In the genomic region with DNA sequence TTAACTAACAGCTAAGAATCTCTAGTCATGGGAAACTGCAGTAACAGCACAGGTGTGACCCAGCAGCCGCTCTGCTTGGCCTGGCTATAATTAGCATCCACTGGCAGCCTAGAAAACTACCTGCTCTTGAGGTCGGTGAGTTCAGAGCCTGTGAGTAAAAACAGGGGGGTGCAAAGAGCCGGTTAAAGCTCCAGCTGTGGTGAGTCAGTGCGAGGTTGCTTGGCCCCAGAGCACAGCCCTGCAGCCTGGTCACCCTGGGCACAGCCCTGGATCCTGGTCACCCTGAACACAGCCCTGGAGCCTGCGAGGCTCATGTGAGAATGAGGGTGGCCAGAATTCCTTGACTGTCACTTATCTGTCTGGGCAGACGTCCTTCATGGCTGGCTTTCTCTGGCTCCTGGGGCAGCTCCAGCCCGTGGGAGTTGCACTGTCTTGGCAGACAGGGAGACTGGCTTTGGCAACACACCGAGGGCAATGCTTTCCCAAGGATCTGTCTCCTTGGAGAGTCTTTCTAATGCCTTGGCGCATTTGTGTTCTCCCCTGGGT, we compare ENCODE assay signal across 12 cellular contexts.
DNase-seq lines count a peak whose midpoint lies in the region; ATAC-seq, FAIRE-seq and TF ChIP-seq lines count a peak whose summit lies in the region.
"Had no signal": no experiment of that assay in that cellular context is flagged by ENCODE, and none has a peak within 500 bp of the region (broad histone marks: within the 10 kb centered on the region; RNA-seq: fewer than 3 reads in every experiment).

No MANE protein-coding gene starts in this region.

- H3K4me1 ChIP-seq in sigmoid colon, result no peaks in the 10 kb centered on the region

- no peak for TF ChIP-seq EP300 in sigmoid colon (IDR thresholded peaks at IDR 0.05)

- H3K27me3 ChIP-seq in bronchial epithelial cell (ENCODE audit: control insufficient read depth, insufficient read depth, low read length), result no peaks in the 10 kb centered on the region
- peaks cover 0 to 4% (median 0%) of the 10 kb centered on the region in 3 donors for H3K27me3 ChIP-seq in sigmoid colon

- no peak overlapping the region for H3K4me3 ChIP-seq in bronchial epithelial cell (ENCODE audit: low read depth, low read length)
- H3K4me3 ChIP-seq in sigmoid colon, result no peak overlapping the region
- H3K4me3 ChIP-seq: PC-9 had no signal

- H3K36me3 Mint-ChIP-seq in stimulated activated memory B cell treated with anti-CD40 and anti-IgM and Interleukin-4, amounts not matched to agents 10 μg/mL and 1 μg/mL and 100 μg/mL, for 72 hours, result no peaks in the 10 kb centered on the region
- H3K36me3 Mint-ChIP-seq: activated naive CD4-positive, alpha-beta T cell treated with anti-CD3 and anti-CD28 coated beads, Interleukin-2, amount 10 ng/mL, durations not matched to agents 7 days and 5 days had no signal

- no peak overlapping the region for H3K27ac Mint-ChIP-seq in stimulated activated memory B cell treated with anti-CD40 and anti-IgM and Interleukin-4, amounts not matched to agents 10 μg/mL and 1 μg/mL and 100 μg/mL, for 72 hours
- H3K27ac Mint-ChIP-seq: activated CD8-positive, alpha-beta T cell treated with anti-CD3 and anti-CD28 coated beads, Interleukin-2, amount 10 ng/mL, durations not matched to agents 7 days and 5 days; activated naive CD4-positive, alpha-beta T cell treated with anti-CD3 and anti-CD28 coated beads, Interleukin-2, amount 10 ng/mL, durations not matched to agents 7 days and 5 days had no signal

- TF ChIP-seq POLR2A in sigmoid colon (IDR thresholded peaks at IDR 0.05), result no peak

- H3K9me3 Mint-ChIP-seq in stimulated activated memory B cell treated with anti-CD40 and anti-IgM and Interleukin-4, amounts not matched to agents 10 μg/mL and 1 μg/mL and 100 μg/mL, for 72 hours, result no peaks in the 10 kb centered on the region
- H3K9me3 Mint-ChIP-seq: activated naive CD4-positive, alpha-beta T cell treated with anti-CD3 and anti-CD28 coated beads, Interleukin-2, amount 10 ng/mL, durations not matched to agents 7 days and 5 days had no signal

- WGBS in sigmoid colon, 2 donors, result 38 to 51% methylated on average over 9 of the region's 9 CpGs

- H3K27me3 Mint-ChIP-seq in stimulated activated memory B cell treated with anti-CD40 and anti-IgM and Interleukin-4, amounts not matched to agents 10 μg/mL and 1 μg/mL and 100 μg/mL, for 72 hours, result peaks cover 41% of the 10 kb centered on the region

- no peaks in the 10 kb centered on the region for H3K9me3 ChIP-seq in sigmoid colon

- H3K27ac ChIP-seq in sigmoid colon, result no peak overlapping the region
- H3K27ac ChIP-seq: PC-9 had no signal

- no peak overlapping the region for H3K4me3 Mint-ChIP-seq in stimulated activated memory B cell treated with anti-CD40 and anti-IgM and Interleukin-4, amounts not matched to agents 10 μg/mL and 1 μg/mL and 100 μg/mL, for 72 hours
- H3K4me3 Mint-ChIP-seq: activated CD8-positive, alpha-beta T cell treated with anti-CD3 and anti-CD28 coated beads, Interleukin-2, amount 10 ng/mL, durations not matched to agents 7 days and 5 days; activated naive CD4-positive, alpha-beta T cell treated with anti-CD3 and anti-CD28 coated beads, Interleukin-2, amount 10 ng/mL, durations not matched to agents 7 days and 5 days had no signal

- ATAC-seq in stimulated activated memory B cell treated with anti-CD40 and anti-IgM and Interleukin-4, amounts not matched to agents 10 μg/mL and 1 μg/mL and 100 μg/mL, for 72 hours, result peak; percentile 46
- ATAC-seq: activated CD8-positive, alpha-beta T cell treated with anti-CD3 and anti-CD28 coated beads, Interleukin-2, amount 10 ng/mL, durations not matched to agents 7 days and 5 days had no signal

- H3K36me3 ChIP-seq in bronchial epithelial cell (ENCODE audit: control insufficient read depth, insufficient read depth, low read length), result no peaks in the 10 kb centered on the region
- no peaks in the 10 kb centered on the region for H3K36me3 ChIP-seq in sigmoid colon

- H3K4me1 Mint-ChIP-seq in stimulated activated memory B cell treated with anti-CD40 and anti-IgM and Interleukin-4, amounts not matched to agents 10 μg/mL and 1 μg/mL and 100 μg/mL, for 72 hours, result no peaks in the 10 kb centered on the region
- H3K4me1 Mint-ChIP-seq: activated naive CD4-positive, alpha-beta T cell treated with anti-CD3 and anti-CD28 coated beads, Interleukin-2, amount 10 ng/mL, durations not matched to agents 7 days and 5 days had no signal

- DNase-seq in NCI-H1417 (lab: John Stamatoyannopoulos, UW), result peak; percentile 5 to 84 (median 64)
- peak; percentile 25 for DNase-seq in bronchial epithelial cell (ENCODE audit: low read depth)
- DNase-seq in kidney tubule cell (ENCODE audit: low spot score), result peak; percentile 62
- DNase-seq in activated CD4-positive, CD25-positive, alpha-beta regulatory T cell (lab: John Stamatoyannopoulos, UW), result no peak
- DNase-seq in sigmoid colon, result no peak
- DNase-seq in HTR-8/SVneo (ENCODE audit: insufficient read length, low spot score), result no peak
- DNase-seq: activated CD8-positive, alpha-beta T cell treated with anti-CD3 and anti-CD28 coated beads, Interleukin-2, amount 10 ng/mL, durations not matched to agents 7 days and 5 days; activated naive CD4-positive, alpha-beta T cell treated with anti-CD3 and anti-CD28 coated beads, Interleukin-2, amount 10 ng/mL, durations not matched to agents 7 days and 5 days; NCI-H2081; PC-9; T-helper 2 cell had no signal

- TF ChIP-seq CTCF in bronchial epithelial cell (IDR thresholded peaks at IDR 0.05; ENCODE audit: insufficient read depth, low read length, severe bottlenecking), result no peak
- TF ChIP-seq CTCF in sigmoid colon (IDR thresholded peaks at IDR 0.05), result no peak

- FAIRE-seq in bronchial epithelial cell (lab: Jason Lieb, UNC), result no peak
- no peak for FAIRE-seq in HTR-8/SVneo (lab: Jason Lieb, UNC)

- intact Hi-C loops in sigmoid colon (cut with DNase I), result no loop called here

Comparison
In these comparisons a context has a peak if more than half of its experiments do, and no peak if none do; other contexts are left out.
1. DNase-seq: peak in NCI-H1417 (3 of 3), bronchial epithelial cell (single experiment) and kidney tubule cell (single experiment); none in activated CD4-positive, CD25-positive, alpha-beta regulatory T cell (0 of 4), sigmoid colon (single experiment) and HTR-8/SVneo (single experiment).